ENCODE assay signal across 16 cellular contexts in genomic region chr3:16817201-16817600, GRCh38.
DNase-seq lines count a peak whose midpoint lies in the region; ATAC-seq, FAIRE-seq and TF ChIP-seq lines count a peak whose summit lies in the region.
"Had no signal": no experiment of that assay in that cellular context is flagged by ENCODE, and none has a peak within 500 bp of the region (broad histone marks: within the 10 kb centered on the region; RNA-seq: fewer than 3 reads in every experiment).

No MANE protein-coding gene starts in this region.

- no peak overlapping the region for H4K5ac ChIP-seq in H9 (ENCODE audit: insufficient read length, low read depth, low read length)

- TF ChIP-seq CTCF in AG10803 (conservative IDR thresholded peaks at IDR 0.05; ENCODE audit: low read length): no peak
- TF ChIP-seq CTCF in endothelial cell of umbilical vein (IDR thresholded peaks at IDR 0.05; ENCODE audit: extremely low read depth in 1 of 2, insufficient read depth in 1 of 2, low read depth in 1 of 2, low read length in 2 of 2): no peak
- no peak for TF ChIP-seq CTCF in ascending aorta (IDR thresholded peaks at IDR 0.05)
- TF ChIP-seq CTCF in H9 (conservative IDR thresholded peaks at IDR 0.05): no peak

- H3K79me2 ChIP-seq in GM23248 (ENCODE audit: insufficient read depth): no peaks in the 10 kb centered on the region
- no peaks in the 10 kb centered on the region for H3K79me2 ChIP-seq in endothelial cell of umbilical vein (ENCODE audit: control insufficient read depth, insufficient read depth, low read length)
- no peaks in the 10 kb centered on the region for H3K79me2 ChIP-seq in H9 (ENCODE audit: insufficient read depth, low read length)

- H3K18ac ChIP-seq in H9 (ENCODE audit: insufficient read length, low read depth, low read length): no peak overlapping the region

- H3K4me3 Mint-ChIP-seq in stimulated activated effector memory CD8-positive, alpha-beta T cell treated with anti-CD3 and anti-CD28 coated beads, Interleukin-12 subunit alpha, Interleukin-12 subunit beta, amount 100 ng/mL, for 72 hours: no peak overlapping the region
- no peak overlapping the region for H3K4me3 Mint-ChIP-seq in H9

- H3K27me3 Mint-ChIP-seq in H9 (ENCODE audit: low read depth): no peaks in the 10 kb centered on the region

- no peak overlapping the region for H4K91ac ChIP-seq in H9 (ENCODE audit: insufficient read length, low read depth, low read length)

- in situ Hi-C loops in GM23248 (cut with MboI): no loop called here

- no peak for ATAC-seq in stimulated activated effector memory CD8-positive, alpha-beta T cell treated with anti-CD3 and anti-CD28 coated beads, Interleukin-12 subunit alpha, Interleukin-12 subunit beta, amount 100 ng/mL, for 72 hours
- ATAC-seq: Panc1 had no signal

- H3K9me3 Mint-ChIP-seq in stimulated activated effector memory CD8-positive, alpha-beta T cell treated with anti-CD3 and anti-CD28 coated beads, Interleukin-12 subunit alpha, Interleukin-12 subunit beta, amount 100 ng/mL, for 72 hours: no peaks in the 10 kb centered on the region
- peaks cover 5 to 7% of the 10 kb centered on the region in 2 experiments; a peak in 2 of 5 replicates for H3K9me3 Mint-ChIP-seq in H9

- H3K27ac ChIP-seq in GM23248 (no peak overlapping the region), endothelial cell of umbilical vein (ENCODE audit: insufficient read depth, low read depth, low read length) (no peak overlapping the region), ascending aorta (no peak overlapping the region), H9 (ENCODE audit: insufficient read length, low read depth, low read length) (no peak overlapping the region)

- no peak overlapping the region for H3K14ac ChIP-seq in H9 (ENCODE audit: insufficient read depth, low read length)

- intact Hi-C loops in endothelial cell of umbilical vein (cut with micrococcal nuclease) (no loop called here), ascending aorta (cut with DNase I) (no loop called here)

- no peaks in the 10 kb centered on the region for H3K36me3 Mint-ChIP-seq in stimulated activated effector memory CD8-positive, alpha-beta T cell treated with anti-CD3 and anti-CD28 coated beads, Interleukin-12 subunit alpha, Interleukin-12 subunit beta, amount 100 ng/mL, for 72 hours
- H3K36me3 Mint-ChIP-seq in H9 (ENCODE audit: insufficient read depth in 1 of 3, low read depth in 3 of 3): peaks cover 0 to 9% (median 7%) of the 10 kb centered on the region in 3 experiments; a peak in 2 of 7 replicates

- DNase-seq in AG10803 (ENCODE audit: low read depth) (peak; percentile 15), GM23248 (peak; percentile 48), NCI-H524 (lab: John Stamatoyannopoulos, UW) (peak; percentile 63 to 67), endothelial cell of umbilical vein (ENCODE audit: low read depth, low spot score) (peak; percentile 16), kidney glomerular epithelial cell (lab: John Stamatoyannopoulos, UW) (no peak), ascending aorta (ENCODE audit: low spot score in 2 of 2) (no peak), H9 (no peak)
- DNase-seq in stimulated activated effector memory CD8-positive, alpha-beta T cell treated with anti-CD3 and anti-CD28 coated beads, Interleukin-12 subunit alpha, Interleukin-12 subunit beta, amount 100 ng/mL, for 72 hours (ENCODE audit: low spot score in 2 of 2): no peak
- DNase-seq: C1 segment of cervical spinal cord, DMS153, NCI-H1417, NCI-H2029, NCI-H774 had no signal

- H2AFZ ChIP-seq in GM23248: no peak overlapping the region
- H2AFZ ChIP-seq in endothelial cell of umbilical vein (ENCODE audit: low read depth, low read length): no peak overlapping the region
- no peak overlapping the region for H2AFZ ChIP-seq in H9 (ENCODE audit: low read length)

- no peak overlapping the region for H2AK5ac ChIP-seq in H9 (ENCODE audit: insufficient read length, low read length)

- POLR2A ChIA-PET in endothelial cell of umbilical vein (lab: Charles Lee): no interaction called here

- H3K4ac ChIP-seq in H9 (ENCODE audit: low read depth, low read length): no peak overlapping the region

- BruUV-seq in endothelial cell of umbilical vein (replicated peaks; lab: Mats Ljungman, UMichigan): no TSS peak

- no peak overlapping the region for H4K8ac ChIP-seq in H9 (replicated peaks; ENCODE audit: insufficient read length, low read depth, low read length)

- H3K9ac ChIP-seq in GM23248 (no peak overlapping the region), endothelial cell of umbilical vein (replicated peaks; ENCODE audit: extremely low read depth, insufficient read depth, low read length) (no peak overlapping the region), H9 (ENCODE audit: extremely low read depth, insufficient read length, low read length) (no peak overlapping the region)

- no peaks in the 10 kb centered on the region for H3K27me3 ChIP-seq in GM23248 (replicated peaks; ENCODE audit: insufficient read depth)
- no peaks in the 10 kb centered on the region for H3K27me3 ChIP-seq in endothelial cell of umbilical vein (ENCODE audit: control insufficient read depth in 2 of 2, insufficient read depth in 2 of 2, low read length in 2 of 2)
- H3K27me3 ChIP-seq in ascending aorta: no peaks in the 10 kb centered on the region
- H3K27me3 ChIP-seq in H9 (ENCODE audit: insufficient read depth, low read length): no peaks in the 10 kb centered on the region

- 9 to 17% methylated on average over 2 of the region's 2 CpGs for WGBS in GM23248 (ENCODE audit: low coverage in 1 of 2, low lambda C conversion rate in 2 of 2, missing lambda C conversion rate in 2 of 2), 2 experiments
- no CpG with 5 or more reads among the region's 2 CpGs for WGBS in H9 (ENCODE audit: extremely low coverage, insufficient read length, low lambda C conversion rate)

- FAIRE-seq in endothelial cell of umbilical vein (lab: Jason Lieb, UNC): no peak
- FAIRE-seq: GM12892, H54 had no signal

- dilution Hi-C loops in endothelial cell of umbilical vein (cut with MboI; ENCODE audit: extremely low pct_ligation_motif_present, low sequenced_read_pairs): no loop called here

- H3K4me2 ChIP-seq in GM23248 (ENCODE audit: unreplicated experiment) (no peak overlapping the region), endothelial cell of umbilical vein (ENCODE audit: insufficient read depth, low read length) (no peak overlapping the region), H9 (ENCODE audit: insufficient read depth, insufficient read length, low read length) (no peak overlapping the region)

- H4K20me1 ChIP-seq in GM23248 (ENCODE audit: insufficient read depth) (no peaks in the 10 kb centered on the region), endothelial cell of umbilical vein (replicated peaks; ENCODE audit: control insufficient read depth, extremely low read depth, insufficient read depth, low read length) (no peaks in the 10 kb centered on the region), H9 (ENCODE audit: control insufficient read depth, insufficient read depth, insufficient read length) (no peaks in the 10 kb centered on the region)

- H3F3A ChIP-seq in GM23248 (ENCODE audit: insufficient read depth): no peaks in the 10 kb centered on the region

- no peaks in the 10 kb centered on the region for H3K9me1 ChIP-seq in endothelial cell of umbilical vein (replicated peaks; ENCODE audit: control insufficient read depth, extremely low read depth, insufficient read depth, low read length)

- no peak overlapping the region for H3K23ac ChIP-seq in H9 (ENCODE audit: insufficient read length, low read depth, low read length)

- H3K79me1 ChIP-seq in H9 (ENCODE audit: insufficient read depth, low read depth, low read length, poor library complexity, severe bottlenecking): no peaks in the 10 kb centered on the region

- no peak overlapping the region for H2BK120ac ChIP-seq in H9 (ENCODE audit: low read depth, low read length, poor library complexity, severe bottlenecking)

- TF ChIP-seq POLR2A in endothelial cell of umbilical vein (IDR thresholded peaks at IDR 0.05; ENCODE audit: low read depth, low read length): no peak

- no peaks in the 10 kb centered on the region for H3K23me2 ChIP-seq in H9 (ENCODE audit: insufficient read length, low read depth, low read length, poor library complexity, severe bottlenecking)

- H2BK20ac ChIP-seq in H9 (ENCODE audit: low read depth, low read length, poor library complexity, severe bottlenecking): no peak overlapping the region

- no peak overlapping the region for H3K27ac Mint-ChIP-seq in stimulated activated effector memory CD8-positive, alpha-beta T cell treated with anti-CD3 and anti-CD28 coated beads, Interleukin-12 subunit alpha, Interleukin-12 subunit beta, amount 100 ng/mL, for 72 hours
- H3K27ac Mint-ChIP-seq in H9: no peak overlapping the region

- H3K9me3 ChIP-seq in GM23248 (ENCODE audit: low read depth): no peaks in the 10 kb centered on the region
- H3K9me3 ChIP-seq in endothelial cell of umbilical vein (replicated peaks; ENCODE audit: control insufficient read depth, insufficient read depth, low read length): no peaks in the 10 kb centered on the region
- H3K9me3 ChIP-seq in ascending aorta: peaks cover 0 to 4% of the 10 kb centered on the region in 2 donors
- H3K9me3 ChIP-seq in H9 (ENCODE audit: control insufficient read depth, low read depth, low read length): no peaks in the 10 kb centered on the region

- H3K36me3 ChIP-seq in GM23248 (ENCODE audit: low read depth) (no peaks in the 10 kb centered on the region), endothelial cell of umbilical vein (ENCODE audit: control insufficient read depth in 2 of 2, extremely low read depth in 1 of 2, insufficient read depth in 2 of 2, low read length in 2 of 2) (no peaks in the 10 kb centered on the region), ascending aorta (no peaks in the 10 kb centered on the region)

- peaks cover 8% of the 10 kb centered on the region for H3K4me1 Mint-ChIP-seq in stimulated activated effector memory CD8-positive, alpha-beta T cell treated with anti-CD3 and anti-CD28 coated beads, Interleukin-12 subunit alpha, Interleukin-12 subunit beta, amount 100 ng/mL, for 72 hours
- peaks cover 3 to 9% of the 10 kb centered on the region in 2 experiments; a peak in 3 of 4 replicates for H3K4me1 Mint-ChIP-seq in H9

- H3K9me2 ChIP-seq in GM23248 (ENCODE audit: insufficient read depth): no peaks in the 10 kb centered on the region

- CTCF ChIA-PET in endothelial cell of umbilical vein (lab: Charles Lee): no interaction called here

- no peak overlapping the region for H3K56ac ChIP-seq in H9 (ENCODE audit: insufficient read length, low read depth, low read length)

- no peak overlapping the region for H2BK12ac ChIP-seq in H9 (ENCODE audit: insufficient read length, low read depth, low read length)

- H3K4me3 ChIP-seq in AG10803 (ENCODE audit: low read length) (no peak overlapping the region), GM23248 (no peak overlapping the region), endothelial cell of umbilical vein (replicated peaks in 1 of 3; ENCODE audit: insufficient read depth in 1 of 3, low read depth in 1 of 3, low read length in 3 of 3) (no peak overlapping the region), ascending aorta (no peak overlapping the region)

- H3T11ph ChIP-seq in H9 (ENCODE audit: low read length): no peak overlapping the region

- H3K4me1 ChIP-seq in GM23248 (ENCODE audit: insufficient read depth) (no peaks in the 10 kb centered on the region), endothelial cell of umbilical vein (ENCODE audit: control insufficient read depth, extremely low read depth, insufficient read depth, low read length) (no peaks in the 10 kb centered on the region), ascending aorta (no peaks in the 10 kb centered on the region), H9 (ENCODE audit: insufficient read depth, low read length) (no peaks in the 10 kb centered on the region)

- H2BK5ac ChIP-seq in H9 (ENCODE audit: insufficient read length, low read length): no peak overlapping the region

- no peak overlapping the region for H2BK15ac ChIP-seq in H9 (ENCODE audit: low read depth, low read length)

Comparison
In these comparisons a context has a peak if more than half of its experiments do, and no peak if none do; other contexts are left out.
1. DNase-seq: peak in AG10803 (single experiment), GM23248 (single experiment), NCI-H524 (2 of 2) and endothelial cell of umbilical vein (single experiment); none in kidney glomerular epithelial cell (single experiment), stimulated activated effector memory CD8-positive, alpha-beta T cell treated with anti-CD3 and anti-CD28 coated beads, Interleukin-12 subunit alpha, Interleukin-12 subunit beta, amount 100 ng/mL, for 72 hours (0 of 2), ascending aorta (0 of 2) and H9 (single experiment).